Comparison of ENCODE assay signal across 8 cellular contexts in genomic region chr11:22432331-22433065, GRCh38.
DNase-seq lines count a peak whose midpoint lies in the region; ATAC-seq and TF ChIP-seq lines count a peak whose summit lies in the region.

No MANE protein-coding gene starts in this region.

- H3K27me3 ChIP-seq in endocrine pancreas (ENCODE audit: control insufficient read depth, insufficient read depth, low read length), result no peaks in the 10 kb centered on the region

- H3K4me1 ChIP-seq in endocrine pancreas (ENCODE audit: control insufficient read depth, insufficient read depth, low read length), result peaks cover 8% of the 10 kb centered on the region

- H3K9me3 Mint-ChIP-seq in mesothelial cell of epicardium, result peaks cover 17% of the 10 kb centered on the region

- no peak for TF ChIP-seq CTCF in mesothelial cell of epicardium (IDR thresholded peaks at IDR 0.05; ENCODE audit: unreplicated experiment)
- TF ChIP-seq CTCF in GM20000 (IDR thresholded peaks at IDR 0.05; ENCODE audit: extremely low read depth, missing control alignments), result no peak

- H3K4me1 Mint-ChIP-seq in mesothelial cell of epicardium, result peaks cover 25% of the 10 kb centered on the region

- H3K4me3 ChIP-seq in endocrine pancreas (ENCODE audit: control insufficient read depth, insufficient read depth, low read length), result peak overlapping the region; percentile 87

- DNase-seq in DMS 273 (lab: John Stamatoyannopoulos, UW; ENCODE audit: unreplicated experiment), result peak; percentile 91
- DNase-seq in NCI-H146 treated with DMSO at 0.1 percent for 48 hours (lab: John Stamatoyannopoulos, UW; ENCODE audit: unreplicated experiment), result peak; percentile 67
- no peak for DNase-seq in mesothelial cell of epicardium (ENCODE audit: low spot score in 2 of 2, unreplicated experiment in 2 of 2)
- peak; percentile 46 for DNase-seq in ureter (ENCODE audit: low spot score)
- no peak for DNase-seq in GM20000 (ENCODE audit: low spot score)
- no peak for DNase-seq in NCI-H2171 (lab: John Stamatoyannopoulos, UW)

- peak overlapping the region; percentile 31 for H3K4me3 Mint-ChIP-seq in mesothelial cell of epicardium

- no peaks in the 10 kb centered on the region for H3K36me3 ChIP-seq in endocrine pancreas (ENCODE audit: control insufficient read depth, insufficient read depth, low read length)

- peak overlapping the region; percentile 57 for H3K9ac ChIP-seq in endocrine pancreas (ENCODE audit: control insufficient read depth, insufficient read depth, low read length)

- H3K27ac Mint-ChIP-seq in mesothelial cell of epicardium, result peak overlapping the region; percentile 54

- H3K36me3 Mint-ChIP-seq in mesothelial cell of epicardium, result peaks cover 2% of the 10 kb centered on the region

- no peaks in the 10 kb centered on the region for H3K27me3 Mint-ChIP-seq in mesothelial cell of epicardium (ENCODE audit: low read depth)

- no peak for ATAC-seq in GM18502 (IDR thresholded peaks at IDR 0.05; ENCODE audit: poor library complexity, unreplicated experiment)

- no peaks in the 10 kb centered on the region for H3K9me3 ChIP-seq in endocrine pancreas (ENCODE audit: control insufficient read depth, low read length)

Comparison
In these comparisons a context has a peak if more than half of its experiments do, and no peak if none do; other contexts are left out.
1. DNase-seq: peak in DMS 273 (single experiment), NCI-H146 treated with DMSO at 0.1 percent for 48 hours (single experiment) and ureter (single experiment); none in mesothelial cell of epicardium (0 of 2), GM20000 (single experiment) and NCI-H2171 (single experiment).